ENCODE assay signal across 9 cellular contexts in genomic region chr2:157840568-157841156, GRCh38. TPM values are rescaled to one million over a fixed set of nuclear protein-coding genes. Genes with fewer than 3 reads are reported as not detected.
DNase-seq lines count a peak whose midpoint lies in the region; ATAC-seq and TF ChIP-seq lines count a peak whose summit lies in the region.
"Had no signal": no experiment of that assay in that cellular context is flagged by ENCODE, and none has a peak within 500 bp of the region (broad histone marks: within the 10 kb centered on the region; RNA-seq: fewer than 3 reads in every experiment).

No MANE protein-coding gene starts in this region.

- intact Hi-C loops in left lung (cut with DNase I) (no loop called here), tibial artery (cut with DNase I; ENCODE audit: low total_unique reads) (loop anchor here (5.0 kb wide), 1 partner anchor 37 kb away; the partner anchor contains the start of gene ACVR1)

- no peak overlapping the region for H2AFZ ChIP-seq in Karpas-422 (ENCODE audit: low read length)

- H3K4me3 Mint-ChIP-seq in chondrocyte (ENCODE audit: unreplicated experiment): no peak overlapping the region
- H3K4me3 Mint-ChIP-seq in T-cell: no peak overlapping the region
- H3K4me3 Mint-ChIP-seq: activated T-cell treated with anti-CD3 and anti-CD28 coated beads, Interleukin-2, amount 50 U/mL, for 4 hours had no signal

- H3K36me3 Mint-ChIP-seq in chondrocyte (ENCODE audit: low read depth) (peaks cover 2% of the 10 kb centered on the region), T-cell (peaks cover 43% of the 10 kb centered on the region)

- CTCF ChIA-PET in T-cell (lab: Charles Lee): no interaction called here

- H3K27me3 Mint-ChIP-seq in chondrocyte (ENCODE audit: low read depth) (no peaks in the 10 kb centered on the region), T-cell (no peaks in the 10 kb centered on the region)

- H3K4me2 ChIP-seq in Karpas-422 (ENCODE audit: low read depth, low read length, poor library complexity, severe bottlenecking): no peak overlapping the region

- H3K27me3 ChIP-seq in left lung: no peaks in the 10 kb centered on the region
- no peaks in the 10 kb centered on the region for H3K27me3 ChIP-seq in tibial artery
- H3K27me3 ChIP-seq in Karpas-422 (ENCODE audit: low read length): no peaks in the 10 kb centered on the region

- H3K4me1 Mint-ChIP-seq in chondrocyte (ENCODE audit: low read depth) (peaks cover 86% of the 10 kb centered on the region), T-cell (peaks cover 53 to 64% (median 60%) of the 10 kb centered on the region in 3 donors)

- no peak overlapping the region for H3K9ac ChIP-seq in Karpas-422 (ENCODE audit: low read length)

- no peaks in the 10 kb centered on the region for H3K9me2 ChIP-seq in Karpas-422 (replicated peaks; ENCODE audit: insufficient read depth, low read length)

- TF ChIP-seq CTCF in chondrocyte (IDR thresholded peaks at IDR 0.05) (peak; percentile 57), left lung (IDR thresholded peaks at IDR 0.05) (no peak), tibial artery (IDR thresholded peaks at IDR 0.05) (peak; percentile 28 to 46)

- H3K27ac Mint-ChIP-seq in chondrocyte (ENCODE audit: unreplicated experiment) (peak overlapping the region; percentile 89), T-cell (no peak overlapping the region)

- H3K9me3 Mint-ChIP-seq in chondrocyte (ENCODE audit: low read depth): no peaks in the 10 kb centered on the region
- peaks cover 0 to 5% (median 0%) of the 10 kb centered on the region in 3 donors for H3K9me3 Mint-ChIP-seq in T-cell
- H3K9me3 Mint-ChIP-seq: activated T-cell treated with anti-CD3 and anti-CD28 coated beads, Interleukin-2, amount 50 U/mL, for 4 hours had no signal

- H3K4me3 ChIP-seq in left lung (no peak overlapping the region), tibial artery (no peak overlapping the region), Karpas-422 (ENCODE audit: low read length) (no peak overlapping the region)

- H3K79me2 ChIP-seq in Karpas-422 (ENCODE audit: low read length): no peaks in the 10 kb centered on the region

- H3K36me3 ChIP-seq in left lung (no peaks in the 10 kb centered on the region), tibial artery (no peaks in the 10 kb centered on the region), Karpas-422 (ENCODE audit: insufficient read depth, low read length) (no peaks in the 10 kb centered on the region)

- H3K4me1 ChIP-seq in left lung (peaks cover 25 to 43% of the 10 kb centered on the region in 2 donors), tibial artery (peaks cover 0 to 81% (median 55%) of the 10 kb centered on the region in 4 donors), Karpas-422 (ENCODE audit: low read length) (no peaks in the 10 kb centered on the region)

- peak overlapping the region in 1 of 2 donors; percentile 37 for H3K27ac ChIP-seq in left lung
- H3K27ac ChIP-seq in tibial artery: peak overlapping the region; percentile 57 to 65
- no peak overlapping the region for H3K27ac ChIP-seq in Karpas-422 (ENCODE audit: low read length)

- POLR2A ChIA-PET in T-cell (lab: Charles Lee): no interaction called here

- H3K9me3 ChIP-seq in left lung (no peaks in the 10 kb centered on the region), tibial artery (no peaks in the 10 kb centered on the region), Karpas-422 (ENCODE audit: low read length) (no peaks in the 10 kb centered on the region)

- H4K20me1 ChIP-seq in Karpas-422 (ENCODE audit: insufficient read depth, low read depth, low read length): no peaks in the 10 kb centered on the region

- ATAC-seq in left lung: peak; percentile 70
- no peak for ATAC-seq in T-cell (replicated peaks in 1 of 4)
- ATAC-seq in HG03439 (IDR thresholded peaks at IDR 0.05; ENCODE audit: unreplicated experiment): no peak
- ATAC-seq: activated T-cell treated with anti-CD3 and anti-CD28 coated beads, Interleukin-2, amount 50 U/mL, for 4 hours had no signal

- peak; percentile 77 for DNase-seq in NCI-H2196 (lab: John Stamatoyannopoulos, UW; ENCODE audit: unreplicated experiment)
- no peak for DNase-seq in chondrocyte (ENCODE audit: low spot score)
- DNase-seq in left lung: peak in 1 of 2 donors; percentile 57
- DNase-seq in tibial artery: peak; percentile 54 to 80
- no peak for DNase-seq in Karpas-422
- DNase-seq in T-cell: no peak
- DNase-seq: activated T-cell treated with anti-CD3 and anti-CD28 coated beads, Interleukin-2, amount 50 U/mL, for 4 hours; EL had no signal

RNA-seq across cellular contexts. Expression of gene ACVR1, which starts 35.5 kb away (rescaled TPM):
- total RNA-seq in chondrocyte: 53.1 to 81.7 TPM (median 76.9 TPM) in 3 replicates
- 10 to 100 TPM; 36.9 to 37.7 TPM for total RNA-seq in left lung
- total RNA-seq in Karpas-422 (2014; rRNA removed; shearing (Covaris generic); ENCODE audit: low replicate concordance): 0.07 and 0.22 TPM in 2 replicates
- 10 to 100 TPM; 18.3 to 31.5 (median 25.1) TPM for total RNA-seq in T-cell

Comparison
In these comparisons a context has a peak if more than half of its experiments do, and no peak if none do; other contexts are left out.
1. DNase-seq: peak in NCI-H2196 (single experiment) and tibial artery (2 of 2); none in chondrocyte (single experiment), Karpas-422 (single experiment) and T-cell (0 of 34).
2. CTCF ChIP-seq: peak in chondrocyte (single experiment) and tibial artery (2 of 2); none in left lung (0 of 2).
3. RNA of gene ACVR1, which starts 35.5 kb away (total RNA-seq): 53.1 to 81.7 TPM in chondrocyte, 36.9 to 37.7 TPM in left lung and 18.3 to 31.5 TPM in T-cell; 0.07 to 0.22 TPM in Karpas-422; every median in the first group is over 10 times any median in the second.